In genomic region chr1:199123615-199124014, GRCh38 we compare ENCODE assay signal across 18 cellular contexts.
A peak's percentile ranks its signal among the peaks of the same experiment; 100 is the strongest.
DNase-seq lines count a peak whose midpoint lies in the region; ATAC-seq and TF ChIP-seq lines count a peak whose summit lies in the region.
"Had no signal": no experiment of that assay in that cellular context is flagged by ENCODE, and none has a peak within 500 bp of the region (broad histone marks: within the 10 kb centered on the region; RNA-seq: fewer than 3 reads in every experiment).

No MANE protein-coding gene starts in this region.

- DNase-seq in A172 (ENCODE audit: low spot score) (peak; percentile 90), HFFc6 (peak; percentile 94), RWPE2 (ENCODE audit: low spot score) (no peak), fibroblast of villous mesenchyme (ENCODE audit: low read depth) (peak; percentile 100), mucosa of gallbladder (ENCODE audit: low spot score) (no peak), GDM1 (lab: John Stamatoyannopoulos, UW) (no peak), NCI-H2227 (lab: John Stamatoyannopoulos, UW; ENCODE audit: unreplicated experiment) (no peak), HT-29 (ENCODE audit: low spot score) (no peak)
- DNase-seq: adrenal gland; glutamatergic neuron; KG1; NCI-H2227 treated with DMSO at 0.1 percent for 48 hours; stimulated activated CD4-positive, alpha-beta T cell treated with anti-CD3 and anti-CD28 coated beads, Interleukin-12 subunit alpha, Interleukin-12 subunit beta, amount 100 ng/mL, for 4 hours had no signal

- no peaks in the 10 kb centered on the region for H3K36me3 ChIP-seq in RWPE2 (ENCODE audit: low read depth)
- H3K36me3 ChIP-seq: adrenal gland, neural progenitor cell had no signal

- peak overlapping the region; percentile 39 for H3K4me3 Mint-ChIP-seq in HFFc6
- H3K4me3 Mint-ChIP-seq: neural progenitor cell, type B pancreatic cell had no signal

- H3K27ac ChIP-seq in RWPE2 (ENCODE audit: poor library complexity, severe bottlenecking), result peak overlapping the region; percentile 46
- H3K27ac ChIP-seq: A549, adrenal gland, neural progenitor cell had no signal

- H3K4me1 ChIP-seq in RWPE2 (ENCODE audit: insufficient read depth, poor library complexity, severe bottlenecking), result peaks cover 14% of the 10 kb centered on the region
- H3K4me1 ChIP-seq: A549, adrenal gland, neural progenitor cell had no signal

- no peaks in the 10 kb centered on the region for H3K27me3 Mint-ChIP-seq in HFFc6 (ENCODE audit: insufficient read depth)
- H3K27me3 Mint-ChIP-seq: type B pancreatic cell had no signal

- TF ChIP-seq CTCF in HFFc6 (IDR thresholded peaks at IDR 0.05) (no peak), RWPE2 (IDR thresholded peaks at IDR 0.05; ENCODE audit: poor library complexity, severe bottlenecking) (no peak), fibroblast of villous mesenchyme (IDR thresholded peaks at IDR 0.05; ENCODE audit: insufficient read depth, low read depth, low read length) (no peak)

- H3K9me3 Mint-ChIP-seq in HFFc6, result no peaks in the 10 kb centered on the region
- H3K9me3 Mint-ChIP-seq: neural progenitor cell, type B pancreatic cell had no signal

- no peaks in the 10 kb centered on the region for H3K9me3 ChIP-seq in RWPE2 (ENCODE audit: severe bottlenecking)
- H3K9me3 ChIP-seq: A549, adrenal gland had no signal

- no peak overlapping the region for H3K4me3 ChIP-seq in RWPE2 (ENCODE audit: severe bottlenecking)
- no peak overlapping the region for H3K4me3 ChIP-seq in fibroblast of villous mesenchyme (ENCODE audit: low read depth, low read length)
- H3K4me3 ChIP-seq: A549, adrenal gland, GM12878, neural progenitor cell had no signal

- H3K27me3 ChIP-seq in RWPE2 (ENCODE audit: insufficient read depth, poor library complexity, severe bottlenecking), result no peaks in the 10 kb centered on the region
- H3K27me3 ChIP-seq: adrenal gland, neural progenitor cell had no signal

- H3K27ac Mint-ChIP-seq in HFFc6, result peak overlapping the region; percentile 32
- H3K27ac Mint-ChIP-seq: neural progenitor cell, type B pancreatic cell had no signal

- ATAC-seq in RWPE2 (ENCODE audit: low read depth), result peak; percentile 58; the same call in 1 of the 3 replicates
- ATAC-seq: A549, left lobe of liver had no signal

- H3K4me1 Mint-ChIP-seq in HFFc6 (ENCODE audit: low read depth), result peaks cover 34% of the 10 kb centered on the region
- H3K4me1 Mint-ChIP-seq: neural progenitor cell had no signal

- H3K36me3 Mint-ChIP-seq in HFFc6 (ENCODE audit: low read depth), result no peaks in the 10 kb centered on the region
- H3K36me3 Mint-ChIP-seq: neural progenitor cell, type B pancreatic cell had no signal

Comparison
In these comparisons a context has a peak if more than half of its experiments do, and no peak if none do; other contexts are left out.
1. DNase-seq: peak in A172 (single experiment), HFFc6 (single experiment) and fibroblast of villous mesenchyme (single experiment); none in RWPE2 (single experiment), mucosa of gallbladder (single experiment), GDM1 (single experiment), NCI-H2227 (single experiment) and HT-29 (single experiment).